In the genomic region with DNA sequence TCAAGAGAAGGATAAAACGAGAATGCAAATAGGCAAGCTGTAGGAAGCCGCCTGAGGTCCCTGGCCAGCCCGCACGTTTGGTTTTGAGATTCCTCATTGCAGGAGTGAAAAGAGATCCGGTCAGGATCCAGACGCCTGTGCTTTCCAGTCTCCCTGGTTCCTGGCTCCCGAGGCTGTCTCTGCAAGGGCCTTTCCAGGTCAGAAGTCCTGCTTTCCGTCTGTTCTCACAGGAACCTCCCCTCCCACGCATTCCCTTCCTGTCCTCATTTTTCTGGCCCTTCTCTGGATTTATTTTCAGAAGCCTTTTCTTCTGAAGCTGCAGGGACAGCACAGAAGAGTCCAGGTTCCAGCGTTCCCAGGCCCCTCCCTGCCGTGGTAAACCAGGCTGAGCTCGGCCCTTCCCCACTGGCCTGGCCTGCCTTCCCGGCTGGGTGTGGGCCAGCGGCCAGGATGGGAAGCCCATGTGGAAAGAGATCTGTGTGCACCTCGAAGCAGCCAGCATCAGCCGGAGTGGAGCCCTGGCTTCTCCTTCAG, we compare ENCODE assay signal across 8 cellular contexts. TPM values are rescaled to one million over a fixed set of nuclear protein-coding genes. Genes with fewer than 3 reads are reported as not detected.
A peak's percentile ranks its signal among the peaks of the same experiment; 100 is the strongest.
DNase-seq lines count a peak whose midpoint lies in the region; ATAC-seq and TF ChIP-seq lines count a peak whose summit lies in the region.
"Had no signal": no experiment of that assay in that cellular context is flagged by ENCODE, and none has a peak within 500 bp of the region (broad histone marks: within the 10 kb centered on the region; RNA-seq: fewer than 3 reads in every experiment).

No MANE protein-coding gene starts in this region.

- no peak for TF ChIP-seq POLR2A in uterus (IDR thresholded peaks at IDR 0.05)

- TF ChIP-seq CTCF in astrocyte of the cerebellum (IDR thresholded peaks at IDR 0.05; ENCODE audit: low read depth, low read length, missing control alignments), result no peak
- TF ChIP-seq CTCF in uterus (IDR thresholded peaks at IDR 0.05), result peak in 1 of 4 experiments; percentile 5

- no peak overlapping the region for H3K27ac ChIP-seq in neuronal stem cell (replicated peaks; ENCODE audit: low read length)
- peak overlapping the region; percentile 72 to 77 for H3K27ac ChIP-seq in uterus

- ATAC-seq in Right ventricle myocardium superior (ENCODE audit: poor library complexity) (peak; percentile 83), GM18502 (IDR thresholded peaks at IDR 0.05; ENCODE audit: poor library complexity, unreplicated experiment) (no peak)

- H3K4me1 ChIP-seq in neuronal stem cell (ENCODE audit: control insufficient read depth in 2 of 2, insufficient read depth in 1 of 2, low read depth in 1 of 2, low read length in 2 of 2), result peaks cover 0 to 3% of the 10 kb centered on the region in 2 donors
- H3K4me1 ChIP-seq in uterus, result peaks cover 0 to 8% of the 10 kb centered on the region in 2 donors

- intact Hi-C loops in Right ventricle myocardium superior (cut with DNase I) (no loop called here), uterus (cut with DNase I; ENCODE audit: low total_unique reads) (no loop called here)

- no peaks in the 10 kb centered on the region for H3K36me3 ChIP-seq in neuronal stem cell (replicated peaks in 1 of 2; ENCODE audit: control insufficient read depth in 2 of 2, insufficient read depth in 2 of 2, low read length in 2 of 2)
- H3K36me3 ChIP-seq in uterus, result no peaks in the 10 kb centered on the region

- no peak overlapping the region for H2BK120ac ChIP-seq in neuronal stem cell (ENCODE audit: low read depth, low read length)

- H3K4me3 ChIP-seq in astrocyte of the cerebellum (ENCODE audit: low read depth, low read length) (no peak overlapping the region), neuronal stem cell (ENCODE audit: low read length in 2 of 2) (no peak overlapping the region), uterus (no peak overlapping the region)

- no peak overlapping the region for H2BK15ac ChIP-seq in neuronal stem cell (ENCODE audit: low read length)

- no peak overlapping the region for H3K4me2 ChIP-seq in neuronal stem cell (ENCODE audit: insufficient read depth, low read length, poor library complexity, severe bottlenecking)

- peaks cover 0 to 5% of the 10 kb centered on the region in 2 donors for H3K9me3 ChIP-seq in neuronal stem cell (replicated peaks in 1 of 2; ENCODE audit: control insufficient read depth in 2 of 2, insufficient read depth in 1 of 2, low read depth in 1 of 2, low read length in 2 of 2)
- H3K9me3 ChIP-seq in uterus, result no peaks in the 10 kb centered on the region

- H3K23ac ChIP-seq in neuronal stem cell (ENCODE audit: low read depth, low read length, poor library complexity), result no peak overlapping the region

- peak overlapping the region; percentile 15 for H3K18ac ChIP-seq in neuronal stem cell (ENCODE audit: low read length)

- H4K8ac ChIP-seq in neuronal stem cell (ENCODE audit: low read depth, low read length), result no peak overlapping the region

- DNase-seq in astrocyte of the cerebellum (ENCODE audit: low read depth) (peak; percentile 15), Right ventricle myocardium superior (peak; percentile 87), neuronal stem cell (ENCODE audit: low spot score) (no peak), uterus (peak; percentile 89 to 90), inferior parietal cortex (ENCODE audit: extremely low spot score) (no peak), NCI-H2029 treated with DMSO at 0.1 percent for 48 hours (lab: John Stamatoyannopoulos, UW) (no peak)
- DNase-seq: small intestine had no signal

- no peak overlapping the region for H4K91ac ChIP-seq in neuronal stem cell (ENCODE audit: low read depth, low read length, poor library complexity)

- H2AFZ ChIP-seq in neuronal stem cell (ENCODE audit: low read length), result peak overlapping the region; percentile 33

- no peak overlapping the region for H2BK12ac ChIP-seq in neuronal stem cell (ENCODE audit: low read length)

- H3K27me3 ChIP-seq in neuronal stem cell (ENCODE audit: control insufficient read depth in 3 of 3, insufficient read depth in 3 of 3, low read depth in 1 of 3, low read length in 3 of 3), result peaks cover 0 to 30% (median 8%) of the 10 kb centered on the region in 3 experiments
- no peaks in the 10 kb centered on the region for H3K27me3 ChIP-seq in uterus

- WGBS in neuronal stem cell (ENCODE audit: extremely low coverage in 2 of 2, insufficient read length in 2 of 2, insufficient replicate concordance in 1 of 2), 2 donors, result no CpG with 5 or more reads among the region's 16 CpGs

- H2BK5ac ChIP-seq in neuronal stem cell (ENCODE audit: low read length), result no peak overlapping the region

- no peak overlapping the region for H3K4ac ChIP-seq in neuronal stem cell (ENCODE audit: low read length)

- H3K14ac ChIP-seq in neuronal stem cell (ENCODE audit: low read length), result no peak overlapping the region

- H2AK5ac ChIP-seq in neuronal stem cell (ENCODE audit: low read depth, low read length), result no peak overlapping the region

- H3K9ac ChIP-seq in neuronal stem cell (ENCODE audit: low read depth, low read length, poor library complexity), result no peak overlapping the region

- H3K79me1 ChIP-seq in neuronal stem cell (ENCODE audit: low read depth, low read length), result no peaks in the 10 kb centered on the region

- in situ Hi-C loops in astrocyte of the cerebellum (cut with HindIII; ENCODE audit: low sequenced_read_pairs), result no loop called here

RNA-seq across cellular contexts. Expression of gene TMEM242, which starts 54.0 kb away (rescaled TPM):
- total RNA-seq in Right ventricle myocardium superior (18.1 TPM), uterus (10 to 100 TPM in 3 of 4 donors, 1 to 10 TPM in 1; 3.3 to 14.2 (median 11.8) TPM)
- polyA plus RNA-seq in neuronal stem cell (2013, experiment 1 of 2), result 6.3 TPM
- polyA plus RNA-seq in neuronal stem cell (2013, experiment 2 of 2), result 6.7 TPM

Comparison
In these comparisons a context has a peak if more than half of its experiments do, and no peak if none do; other contexts are left out.
1. DNase-seq: peak in astrocyte of the cerebellum (single experiment), Right ventricle myocardium superior (single experiment) and uterus (2 of 2); none in neuronal stem cell (single experiment), inferior parietal cortex (single experiment) and NCI-H2029 treated with DMSO at 0.1 percent for 48 hours (single experiment).